11 cellular contexts compared by ENCODE assay signal in genomic region chr7:55533729-55534080, GRCh38. TPM values are rescaled to one million over a fixed set of nuclear protein-coding genes. Genes with fewer than 3 reads are reported as not detected.
DNase-seq lines count a peak whose midpoint lies in the region; ATAC-seq and TF ChIP-seq lines count a peak whose summit lies in the region.
"Had no signal": no experiment of that assay in that cellular context is flagged by ENCODE, and none has a peak within 500 bp of the region (broad histone marks: within the 10 kb centered on the region; RNA-seq: fewer than 3 reads in every experiment).

No MANE protein-coding gene starts in this region.

- H3K36me3 ChIP-seq in PC-3 (ENCODE audit: low read depth, low read length) (no peaks in the 10 kb centered on the region), spleen (no peaks in the 10 kb centered on the region), MG63 (no peaks in the 10 kb centered on the region)

- CTCF ChIA-PET in PC-3 (lab: Charles Lee), result interaction anchor here (0.8 to 1.5 kb wide), 2 partner anchors 12 to 13 kb away, joined by 4 read pairs; no protein-coding TSS in a partner anchor

- DNase-seq in DMS53 treated with DMSO at 0.1 percent for 48 hours (lab: John Stamatoyannopoulos, UW; ENCODE audit: unreplicated experiment), result peak; percentile 34
- no peak for DNase-seq in DMS53 (lab: John Stamatoyannopoulos, UW)
- no peak for DNase-seq in PC-3
- DNase-seq in effector memory CD8-positive, alpha-beta T cell, result no peak
- no peak for DNase-seq in spleen
- DNase-seq in MG63, result no peak
- DNase-seq in NCI-H2029 (lab: John Stamatoyannopoulos, UW), result no peak
- DNase-seq: NCI-H510A treated with DMSO at 0.1 percent for 48 hours had no signal

- peaks cover 19% of the 10 kb centered on the region for H4K20me1 ChIP-seq in PC-3 (ENCODE audit: low read length)

- no peak overlapping the region for H2AFZ ChIP-seq in PC-3 (ENCODE audit: low read length)

- H3K9ac ChIP-seq in PC-3 (ENCODE audit: low read length), result no peak overlapping the region

- POLR2A ChIA-PET in PC-3 (lab: Charles Lee; ENCODE audit: unreplicated experiment), result interaction anchor here (0.6 kb wide), 1 partner anchor 25 kb away, joined by 5 read pairs; no protein-coding TSS in a partner anchor

- H3K27me3 ChIP-seq in PC-3 (ENCODE audit: low read length), result no peaks in the 10 kb centered on the region
- no peaks in the 10 kb centered on the region for H3K27me3 ChIP-seq in spleen (replicated peaks in 1 of 7)
- H3K27me3 ChIP-seq in MG63, result no peaks in the 10 kb centered on the region

- H3K9me2 ChIP-seq in PC-3 (replicated peaks; ENCODE audit: low read length), result no peaks in the 10 kb centered on the region

- intact Hi-C loops in PC-3 (cut with micrococcal nuclease) (no loop called here), spleen (cut with DNase I; ENCODE audit: low total_unique reads) (no loop called here)

- H3K9me3 ChIP-seq in PC-3 (ENCODE audit: low read length) (no peaks in the 10 kb centered on the region), spleen (no peaks in the 10 kb centered on the region), MG63 (no peaks in the 10 kb centered on the region)

- no peaks in the 10 kb centered on the region for H3K27me3 Mint-ChIP-seq in effector memory CD8-positive, alpha-beta T cell

- H3K4me3 Mint-ChIP-seq in effector memory CD8-positive, alpha-beta T cell, result peak overlapping the region; percentile 72 to 77

- BruUV-seq in PC-3 (replicated peaks; lab: Mats Ljungman, UMichigan), result no TSS peak

- H3K9me3 Mint-ChIP-seq in effector memory CD8-positive, alpha-beta T cell, result no peaks in the 10 kb centered on the region

- H3K27ac ChIP-seq in PC-3 (ENCODE audit: low read length) (peak overlapping the region; percentile 29; the same call in 1 of the 2 replicates), spleen (peak overlapping the region; percentile 70 to 95 (median 88))
- H3K27ac ChIP-seq: 22Rv1 had no signal

- peaks cover 6% of the 10 kb centered on the region for H3F3A ChIP-seq in PC-3 (ENCODE audit: low read length, unreplicated experiment)

- H3K4me1 ChIP-seq in PC-3 (ENCODE audit: insufficient read depth, low read length) (peaks cover 40% of the 10 kb centered on the region), spleen (peaks cover 46 to 100% (median 88%) of the 10 kb centered on the region in 6 donors)

- no peak for TF ChIP-seq CTCF in PC-3 (conservative IDR thresholded peaks at IDR 0.05; ENCODE audit: low read depth, low read length)
- TF ChIP-seq CTCF in spleen (IDR thresholded peaks at IDR 0.05 in 8 of 11, conservative IDR thresholded peaks at IDR 0.05 in 3 of 11), result no peak

- peak overlapping the region; percentile 12 for H3K4me2 ChIP-seq in PC-3 (ENCODE audit: low read length)

- no peak for TF ChIP-seq POLR2A in spleen (IDR thresholded peaks at IDR 0.05)

- H3K4me1 Mint-ChIP-seq in effector memory CD8-positive, alpha-beta T cell (ENCODE audit: low read depth in 2 of 2), result peaks cover 81 to 85% of the 10 kb centered on the region in 2 donors

- H3K79me2 ChIP-seq in PC-3 (ENCODE audit: low read length), result peaks cover 46% of the 10 kb centered on the region

- H3K4me3 ChIP-seq in PC-3 (ENCODE audit: low read length) (no peak overlapping the region), spleen (peak overlapping the region in 2 of 8 donors; percentile 10 to 56), MG63 (no peak overlapping the region)
- H3K4me3 ChIP-seq: lung had no signal

- peak overlapping the region; percentile 87 to 94 for H3K27ac Mint-ChIP-seq in effector memory CD8-positive, alpha-beta T cell

- peaks cover 24% of the 10 kb centered on the region for H3K36me3 Mint-ChIP-seq in effector memory CD8-positive, alpha-beta T cell (ENCODE audit: insufficient read depth)

- ATAC-seq in PC-3 (no peak), HG02623 (IDR thresholded peaks at IDR 0.05; ENCODE audit: unreplicated experiment) (no peak)
- no peak for ATAC-seq in effector memory CD8-positive, alpha-beta T cell (replicated peaks)

- 30 to 55% (median 42%) methylated on average over 2 of the region's 2 CpGs for WGBS in spleen, 5 donors

RNA-seq across cellular contexts. Expression of gene VOPP1, which starts 38.6 kb away (rescaled TPM):
- total RNA-seq in PC-3 (2014; rRNA removed), result 60.2 and 64.8 TPM in 2 replicates
- total RNA-seq in spleen, result 100 to 1,000 TPM; 130 to 168 (median 148) TPM
- 100 to 1,000 TPM in 1 of 3 donors, 10 to 100 TPM in 2; 60.3 to 101 (median 65.3) TPM for polyA plus RNA-seq in spleen
- total RNA-seq in MG63 (2014; rRNA removed; shearing (Covaris generic); ENCODE audit: low replicate concordance), result 45.4 and 56.4 TPM in 2 replicates
